ENCODE assay signal across 2 cellular contexts in the genomic region with DNA sequence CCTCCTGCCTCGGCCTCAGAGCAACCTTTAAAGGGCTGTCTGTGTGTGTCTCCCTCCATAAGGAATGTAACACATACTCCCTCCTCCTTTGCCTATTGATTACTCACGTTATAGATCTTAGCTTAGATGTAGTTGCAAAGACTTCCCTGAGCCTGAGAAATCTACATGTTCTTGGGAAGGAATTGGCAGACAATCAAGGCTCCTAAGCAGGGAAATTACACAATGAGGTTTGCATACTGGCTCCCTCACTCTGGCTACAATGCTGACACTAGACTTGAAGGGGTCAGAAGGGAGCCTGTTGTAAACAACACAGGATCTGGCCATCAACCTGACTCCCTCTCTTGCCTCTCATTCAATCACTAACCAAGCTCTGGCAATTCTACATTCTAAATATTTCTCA.
TF ChIP-seq lines count a peak whose summit lies in the region.

No MANE protein-coding gene starts in this region.

TF ChIP-seq in H1, 55 proteins besides CTCF, POLR2A, EP300 and RAD21:
- TF ChIP-seq CHD2 (IDR thresholded peaks at IDR 0.05; ENCODE audit: low read length) (no peak), CBX5 (IDR thresholded peaks at IDR 0.05; ENCODE audit: low read depth, low read length) (no peak), SIX5 (IDR thresholded peaks at IDR 0.05; ENCODE audit: low read depth, low read length) (no peak), SIRT6 (IDR thresholded peaks at IDR 0.05; ENCODE audit: low read length) (no peak), RNF2 (IDR thresholded peaks at IDR 0.05; ENCODE audit: borderline replicate concordance, low read depth, low read length, missing control alignments, poor library complexity, severe bottlenecking) (no peak), NANOG (IDR thresholded peaks at IDR 0.05; ENCODE audit: insufficient read depth, low read depth, low read length, poor library complexity, severe bottlenecking) (no peak), YY1 (IDR thresholded peaks at IDR 0.05; ENCODE audit: low read depth, low read length) (no peak), TAF1 (IDR thresholded peaks at IDR 0.05; ENCODE audit: low read depth, low read length) (no peak), TAF7 (optimal IDR thresholded peaks at IDR 0.05; ENCODE audit: borderline replicate concordance, low read depth, low read length) (no peak), JUND (IDR thresholded peaks at IDR 0.05; ENCODE audit: low read length) (no peak)

TF ChIP-seq in WTC11, 78 proteins besides CTCF, POLR2A, EP300 and RAD21:
- no peak for TF ChIP-seq ZNF416 (CRISPR knock-in tag; IDR thresholded peaks at IDR 0.05)
- TF ChIP-seq, protein P1, sequence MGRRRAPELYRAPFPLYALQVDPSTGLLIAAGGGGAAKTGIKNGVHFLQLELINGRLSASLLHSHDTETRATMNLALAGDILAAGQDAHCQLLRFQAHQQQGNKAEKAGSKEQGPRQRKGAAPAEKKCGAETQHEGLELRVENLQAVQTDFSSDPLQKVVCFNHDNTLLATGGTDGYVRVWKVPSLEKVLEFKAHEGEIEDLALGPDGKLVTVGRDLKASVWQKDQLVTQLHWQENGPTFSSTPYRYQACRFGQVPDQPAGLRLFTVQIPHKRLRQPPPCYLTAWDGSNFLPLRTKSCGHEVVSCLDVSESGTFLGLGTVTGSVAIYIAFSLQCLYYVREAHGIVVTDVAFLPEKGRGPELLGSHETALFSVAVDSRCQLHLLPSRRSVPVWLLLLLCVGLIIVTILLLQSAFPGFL (CRISPR knock-in tag; IDR thresholded peaks at IDR 0.05; ENCODE audit: borderline replicate concordance): no peak
- TF ChIP-seq, protein P2, sequence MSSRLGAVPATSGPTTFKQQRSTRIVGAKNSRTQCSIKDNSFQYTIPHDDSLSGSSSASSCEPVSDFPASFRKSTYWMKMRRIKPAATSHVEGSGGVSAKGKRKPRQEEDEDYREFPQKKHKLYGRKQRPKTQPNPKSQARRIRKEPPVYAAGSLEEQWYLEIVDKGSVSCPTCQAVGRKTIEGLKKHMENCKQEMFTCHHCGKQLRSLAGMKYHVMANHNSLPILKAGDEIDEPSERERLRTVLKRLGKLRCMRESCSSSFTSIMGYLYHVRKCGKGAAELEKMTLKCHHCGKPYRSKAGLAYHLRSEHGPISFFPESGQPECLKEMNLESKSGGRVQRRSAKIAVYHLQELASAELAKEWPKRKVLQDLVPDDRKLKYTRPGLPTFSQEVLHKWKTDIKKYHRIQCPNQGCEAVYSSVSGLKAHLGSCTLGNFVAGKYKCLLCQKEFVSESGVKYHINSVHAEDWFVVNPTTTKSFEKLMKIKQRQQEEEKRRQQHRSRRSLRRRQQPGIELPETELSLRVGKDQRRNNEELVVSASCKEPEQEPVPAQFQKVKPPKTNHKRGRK (CRISPR knock-in tag; IDR thresholded peaks at IDR 0.05; ENCODE audit: borderline replicate concordance): no peak
- TF ChIP-seq, protein P3, sequence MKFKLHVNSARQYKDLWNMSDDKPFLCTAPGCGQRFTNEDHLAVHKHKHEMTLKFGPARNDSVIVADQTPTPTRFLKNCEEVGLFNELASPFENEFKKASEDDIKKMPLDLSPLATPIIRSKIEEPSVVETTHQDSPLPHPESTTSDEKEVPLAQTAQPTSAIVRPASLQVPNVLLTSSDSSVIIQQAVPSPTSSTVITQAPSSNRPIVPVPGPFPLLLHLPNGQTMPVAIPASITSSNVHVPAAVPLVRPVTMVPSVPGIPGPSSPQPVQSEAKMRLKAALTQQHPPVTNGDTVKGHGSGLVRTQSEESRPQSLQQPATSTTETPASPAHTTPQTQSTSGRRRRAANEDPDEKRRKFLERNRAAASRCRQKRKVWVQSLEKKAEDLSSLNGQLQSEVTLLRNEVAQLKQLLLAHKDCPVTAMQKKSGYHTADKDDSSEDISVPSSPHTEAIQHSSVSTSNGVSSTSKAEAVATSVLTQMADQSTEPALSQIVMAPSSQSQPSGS (CRISPR knock-in tag; IDR thresholded peaks at IDR 0.05; ENCODE audit: borderline replicate concordance, low read depth): no peak
- TF ChIP-seq FOXP1 (CRISPR knock-in tag; IDR thresholded peaks at IDR 0.05; ENCODE audit: borderline replicate concordance): no peak
- no peak for TF ChIP-seq ZNF317 (CRISPR knock-in tag; IDR thresholded peaks at IDR 0.05; ENCODE audit: borderline replicate concordance, low read depth)
- TF ChIP-seq NFYB (CRISPR knock-in tag; conservative IDR thresholded peaks at IDR 0.05; ENCODE audit: low read depth): no peak
- TF ChIP-seq, protein P4, sequence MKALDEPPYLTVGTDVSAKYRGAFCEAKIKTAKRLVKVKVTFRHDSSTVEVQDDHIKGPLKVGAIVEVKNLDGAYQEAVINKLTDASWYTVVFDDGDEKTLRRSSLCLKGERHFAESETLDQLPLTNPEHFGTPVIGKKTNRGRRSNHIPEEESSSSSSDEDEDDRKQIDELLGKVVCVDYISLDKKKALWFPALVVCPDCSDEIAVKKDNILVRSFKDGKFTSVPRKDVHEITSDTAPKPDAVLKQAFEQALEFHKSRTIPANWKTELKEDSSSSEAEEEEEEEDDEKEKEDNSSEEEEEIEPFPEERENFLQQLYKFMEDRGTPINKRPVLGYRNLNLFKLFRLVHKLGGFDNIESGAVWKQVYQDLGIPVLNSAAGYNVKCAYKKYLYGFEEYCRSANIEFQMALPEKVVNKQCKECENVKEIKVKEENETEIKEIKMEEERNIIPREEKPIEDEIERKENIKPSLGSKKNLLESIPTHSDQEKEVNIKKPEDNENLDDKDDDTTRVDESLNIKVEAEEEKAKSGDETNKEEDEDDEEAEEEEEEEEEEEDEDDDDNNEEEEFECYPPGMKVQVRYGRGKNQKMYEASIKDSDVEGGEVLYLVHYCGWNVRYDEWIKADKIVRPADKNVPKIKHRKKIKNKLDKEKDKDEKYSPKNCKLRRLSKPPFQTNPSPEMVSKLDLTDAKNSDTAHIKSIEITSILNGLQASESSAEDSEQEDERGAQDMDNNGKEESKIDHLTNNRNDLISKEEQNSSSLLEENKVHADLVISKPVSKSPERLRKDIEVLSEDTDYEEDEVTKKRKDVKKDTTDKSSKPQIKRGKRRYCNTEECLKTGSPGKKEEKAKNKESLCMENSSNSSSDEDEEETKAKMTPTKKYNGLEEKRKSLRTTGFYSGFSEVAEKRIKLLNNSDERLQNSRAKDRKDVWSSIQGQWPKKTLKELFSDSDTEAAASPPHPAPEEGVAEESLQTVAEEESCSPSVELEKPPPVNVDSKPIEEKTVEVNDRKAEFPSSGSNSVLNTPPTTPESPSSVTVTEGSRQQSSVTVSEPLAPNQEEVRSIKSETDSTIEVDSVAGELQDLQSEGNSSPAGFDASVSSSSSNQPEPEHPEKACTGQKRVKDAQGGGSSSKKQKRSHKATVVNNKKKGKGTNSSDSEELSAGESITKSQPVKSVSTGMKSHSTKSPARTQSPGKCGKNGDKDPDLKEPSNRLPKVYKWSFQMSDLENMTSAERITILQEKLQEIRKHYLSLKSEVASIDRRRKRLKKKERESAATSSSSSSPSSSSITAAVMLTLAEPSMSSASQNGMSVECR (CRISPR knock-in tag; IDR thresholded peaks at IDR 0.05; ENCODE audit: borderline replicate concordance): no peak
- no peak for TF ChIP-seq MYBL2 (CRISPR knock-in tag; IDR thresholded peaks at IDR 0.05)
- TF ChIP-seq SMAD3 (CRISPR knock-in tag; IDR thresholded peaks at IDR 0.05; ENCODE audit: borderline replicate concordance): no peak
- TF ChIP-seq ZNF423 (CRISPR knock-in tag; IDR thresholded peaks at IDR 0.05): no peak
TF ChIP-seq in WTC11: peak in this region for 0.
